Comparison of ENCODE assay signal across 25 cellular contexts in the genomic region with DNA sequence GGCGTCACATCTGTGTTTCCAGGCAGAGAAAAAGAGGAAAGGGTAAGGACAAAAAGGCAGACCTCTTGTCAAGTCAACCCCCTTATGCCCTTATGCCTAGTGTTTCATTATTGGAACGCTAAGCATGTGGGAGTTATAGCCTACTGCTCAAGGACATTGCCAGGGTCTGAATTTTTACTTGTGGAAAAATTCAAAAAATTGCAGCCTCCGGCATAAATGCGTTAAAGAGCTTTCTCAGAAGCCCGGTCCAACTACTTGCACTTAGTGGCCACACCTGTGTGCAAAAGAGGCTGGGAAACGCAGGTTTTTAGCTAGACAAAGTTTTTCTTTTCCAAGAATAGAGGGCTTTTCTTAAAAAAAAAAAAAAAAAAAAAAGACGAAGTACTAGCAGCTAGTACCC.
"Had no signal": no experiment of that assay in that cellular context is flagged by ENCODE, and none has a peak within 500 bp of the region (broad histone marks: within the 10 kb centered on the region; RNA-seq: fewer than 3 reads in every experiment).

No MANE protein-coding gene starts in this region.

- H3K9me3 ChIP-seq: colonic mucosa, esophagus muscularis mucosa, esophagus squamous epithelium, gastrocnemius medialis, gastroesophageal sphincter, heart left ventricle, heart right ventricle had no signal

- DNase-seq: colonic mucosa; cortex of kidney; dermis blood vessel endothelial cell; dorsolateral prefrontal cortex; effector CD4-positive, alpha-beta T cell; effector CD8-positive, alpha-beta T cell; effector memory CD4-positive, alpha-beta T cell; effector memory CD8-positive, alpha-beta T cell; endodermal cell; erythroblast; esophagus squamous epithelium; foreskin fibroblast; foreskin keratinocyte; foreskin melanocyte; gastrocnemius medialis; glutamatergic neuron; head of caudate nucleus; heart left ventricle; heart right ventricle had no signal

- H3K27me3 Mint-ChIP-seq: dendritic cell treated with granulocyte-macrophage colony-stimulating factor and Interleukin-4, amounts not matched to agents 40 ng/mL and 50 ng/mL, for 4 days; effector memory CD8-positive, alpha-beta T cell had no signal

- H3K36me3 ChIP-seq: colonic mucosa had no signal

- H3K9me3 Mint-ChIP-seq: dendritic cell treated with granulocyte-macrophage colony-stimulating factor and Interleukin-4, amounts not matched to agents 40 ng/mL and 50 ng/mL, for 4 days; effector memory CD8-positive, alpha-beta T cell; endodermal cell had no signal

- H3K27me3 ChIP-seq: colonic mucosa, dorsolateral prefrontal cortex, esophagus muscularis mucosa, esophagus squamous epithelium, foreskin keratinocyte, gastrocnemius medialis, gastroesophageal sphincter, heart left ventricle, heart right ventricle had no signal

- H3K4me1 ChIP-seq: colonic mucosa, gastrocnemius medialis, gastroesophageal sphincter had no signal

- H3K27ac Mint-ChIP-seq: dendritic cell treated with granulocyte-macrophage colony-stimulating factor and Interleukin-4, amounts not matched to agents 40 ng/mL and 50 ng/mL, for 4 days; effector memory CD8-positive, alpha-beta T cell; endodermal cell had no signal

- ATAC-seq: effector memory CD8-positive, alpha-beta T cell; esophagus mucosa; foreskin keratinocyte; gastrocnemius medialis; gastroesophageal sphincter; heart left ventricle; heart right ventricle had no signal

- H3K4me3 ChIP-seq: colonic mucosa, coronary artery, dorsolateral prefrontal cortex, esophagus muscularis mucosa, esophagus squamous epithelium, gastrocnemius medialis, gastroesophageal sphincter, heart left ventricle, heart right ventricle had no signal

- H3K4me3 Mint-ChIP-seq: dendritic cell treated with granulocyte-macrophage colony-stimulating factor and Interleukin-4, amounts not matched to agents 40 ng/mL and 50 ng/mL, for 4 days; effector memory CD8-positive, alpha-beta T cell; endodermal cell had no signal

- H3K27ac ChIP-seq: colonic mucosa, coronary artery, dorsolateral prefrontal cortex, epithelial cell of prostate, esophagus muscularis mucosa, esophagus squamous epithelium, foreskin keratinocyte, gastrocnemius medialis, gastroesophageal sphincter, heart left ventricle, heart right ventricle had no signal
